8 cellular contexts compared by ENCODE assay signal in the genomic region with DNA sequence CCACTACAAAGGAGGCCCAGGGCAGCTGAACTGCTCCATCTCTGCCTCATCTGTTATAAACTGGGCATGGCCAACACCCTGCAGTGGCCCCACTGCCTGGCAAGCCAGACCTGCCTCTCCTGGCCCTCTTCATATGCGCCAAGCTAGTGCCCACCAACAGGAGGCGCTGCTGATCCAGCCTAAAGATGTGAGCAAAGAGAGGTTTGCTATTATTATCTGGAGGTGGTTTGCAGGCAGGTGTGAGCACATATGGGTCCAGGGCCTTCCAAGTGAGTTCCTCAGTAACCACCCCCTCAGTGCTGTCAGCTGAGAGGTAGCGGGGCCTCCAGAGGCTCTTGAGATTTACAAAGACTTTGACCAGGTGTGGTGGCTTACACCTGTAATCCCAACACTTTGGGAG.
DNase-seq lines count a peak whose midpoint lies in the region; ATAC-seq and TF ChIP-seq lines count a peak whose summit lies in the region.

No MANE protein-coding gene starts in this region.

- DNase-seq in AML-193 (lab: John Stamatoyannopoulos, UW) (peak; percentile 30), Karpas-422 (peak; percentile 90), foreskin fibroblast (no peak), mucosa of gallbladder (ENCODE audit: low spot score) (no peak), SIG-M5 (lab: John Stamatoyannopoulos, UW) (no peak)
- peak; percentile 48 for DNase-seq in activated CD8-positive, alpha-beta memory T cell treated with anti-CD3 and anti-CD28 coated beads, Interleukin-2, amount 50 U/mL, for 24 hours (ENCODE audit: extremely low read depth)
- peak; percentile 17 for DNase-seq in stimulated activated CD8-positive, alpha-beta memory T cell treated with anti-CD3 and anti-CD28 coated beads, Interleukin-12 subunit alpha, Interleukin-12 subunit beta, amount 100 ng/mL, for 4 hours (ENCODE audit: low read depth)

- H3K4me2 ChIP-seq in Karpas-422 (ENCODE audit: low read depth, low read length, poor library complexity, severe bottlenecking), result no peak overlapping the region

- TF ChIP-seq CTCF in foreskin fibroblast (IDR thresholded peaks at IDR 0.05; ENCODE audit: low read depth, low read length), result peak; percentile 13

- no peaks in the 10 kb centered on the region for H3K36me3 ChIP-seq in Karpas-422 (ENCODE audit: insufficient read depth, low read length)

- H3K4me3 ChIP-seq in Karpas-422 (ENCODE audit: low read length) (no peak overlapping the region), foreskin fibroblast (ENCODE audit: low read depth in 1 of 2, low read length in 2 of 2) (no peak overlapping the region)

- H4K20me1 ChIP-seq in Karpas-422 (ENCODE audit: insufficient read depth, low read depth, low read length), result no peaks in the 10 kb centered on the region

- H3K9me3 ChIP-seq in Karpas-422 (ENCODE audit: low read length), result no peaks in the 10 kb centered on the region

- no peak overlapping the region for H3K27ac ChIP-seq in Karpas-422 (ENCODE audit: low read length)

- peaks cover 9% of the 10 kb centered on the region for H3K4me1 ChIP-seq in Karpas-422 (ENCODE audit: low read length)

- no peaks in the 10 kb centered on the region for H3K9me2 ChIP-seq in Karpas-422 (replicated peaks; ENCODE audit: insufficient read depth, low read length)

- no peak overlapping the region for H3K9ac ChIP-seq in Karpas-422 (ENCODE audit: low read length)

- no peaks in the 10 kb centered on the region for H3K27me3 ChIP-seq in Karpas-422 (ENCODE audit: low read length)

- no peaks in the 10 kb centered on the region for H3K79me2 ChIP-seq in Karpas-422 (ENCODE audit: low read length)

- no peak overlapping the region for H2AFZ ChIP-seq in Karpas-422 (ENCODE audit: low read length)

- no peak for ATAC-seq in HG03378 (IDR thresholded peaks at IDR 0.05; ENCODE audit: unreplicated experiment)

Comparison
In these comparisons a context has a peak if more than half of its experiments do, and no peak if none do; other contexts are left out.
1. DNase-seq: peak in AML-193 (2 of 2), Karpas-422 (single experiment), activated CD8-positive, alpha-beta memory T cell treated with anti-CD3 and anti-CD28 coated beads, Interleukin-2, amount 50 U/mL, for 24 hours (single experiment) and stimulated activated CD8-positive, alpha-beta memory T cell treated with anti-CD3 and anti-CD28 coated beads, Interleukin-12 subunit alpha, Interleukin-12 subunit beta, amount 100 ng/mL, for 4 hours (single experiment); none in foreskin fibroblast (0 of 2), mucosa of gallbladder (single experiment) and SIG-M5 (single experiment).